ENCODE assay signal across 22 cellular contexts in genomic region chr12:6068226-6068625, GRCh38. TPM values are rescaled to one million over a fixed set of nuclear protein-coding genes. Genes with fewer than 3 reads are reported as not detected.
"Had no signal": no experiment of that assay in that cellular context is flagged by ENCODE, and none has a peak within 500 bp of the region (broad histone marks: within the 10 kb centered on the region; RNA-seq: fewer than 3 reads in every experiment).

No MANE protein-coding gene starts in this region.

- H3K36me3 ChIP-seq: cardiac muscle cell, suprapubic skin, tibial nerve had no signal

- H3K4me3 ChIP-seq: cardiac muscle cell, hepatocyte, stomach, suprapubic skin, tibial nerve had no signal

- H3K27ac ChIP-seq: cardiac muscle cell, hepatocyte had no signal

- ATAC-seq: activated T-cell treated with anti-CD3 and anti-CD28 coated beads, Interleukin-2, amount 50 U/mL, for 4 hours; sciatic nerve; stimulated activated memory B cell treated with anti-CD40 and anti-IgM and Interleukin-4, amounts not matched to agents 10 μg/mL and 1 μg/mL and 100 μg/mL, for 72 hours; T-helper 17 cell had no signal

- H3K27me3 ChIP-seq: cardiac muscle cell, hepatocyte, stomach, suprapubic skin, tibial nerve had no signal

- DNase-seq: activated B cell treated with CpG ODN at 0.5 μM for 24 hours; activated CD4-positive, alpha-beta T cell treated with anti-CD3 and anti-CD28 coated beads for 4 hours; activated CD4-positive, alpha-beta T cell treated with anti-CD3 and anti-CD28 coated beads, Interleukin-2, amount 50 U/mL, for 48 hours; activated CD8-positive, alpha-beta memory T cell treated with anti-CD3 and anti-CD28 coated beads, Interleukin-2, amount 50 U/mL, for 48 hours; activated naive CD4-positive, alpha-beta T cell; activated naive CD8-positive, alpha-beta T cell treated with anti-CD3 and anti-CD28 coated beads, Interleukin-2, amount 10 ng/mL, durations not matched to agents 7 days and 5 days; activated T-cell treated with anti-CD3 and anti-CD28 coated beads, Interleukin-2, amount 50 U/mL, for 4 hours; amniotic stem cell; effector CD4-positive, alpha-beta T cell; glutamatergic neuron; immature natural killer cell; small intestine; stimulated activated CD4-positive, alpha-beta T cell treated with anti-CD3 and anti-CD28 coated beads, Interleukin-15, amount 100 ng/mL, for 24 hours; T-helper 17 cell had no signal

- H3K9me3 ChIP-seq: stomach, suprapubic skin, tibial nerve had no signal

RNA-seq across cellular contexts. Expression of gene VWF, which starts 56.2 kb away (rescaled TPM):
- total RNA-seq: activated B cell treated with CpG ODN at 0.5 μM for 24 hours; activated T-helper 2 cell treated with anti-CD3 and anti-CD28 coated beads, Interferon-gamma antibody, Interleukin-2, Interleukin-4, amounts not matched to agents 10 μg/mL and 5 μg/mL and 100 μg/mL, durations not matched to agents 14 hours and 24 hours and 36 hours had no signal
